ENCODE assay signal across 11 cellular contexts in genomic region chr1:109687109-109687508, GRCh38. TPM values are rescaled to one million over a fixed set of nuclear protein-coding genes. Genes with fewer than 3 reads are reported as not detected.
A peak's percentile ranks its signal among the peaks of the same experiment; 100 is the strongest.
DNase-seq lines count a peak whose midpoint lies in the region; ATAC-seq and TF ChIP-seq lines count a peak whose summit lies in the region.
"Not testable (repeated sequence)": the region's sequence is repeated elsewhere in the genome, so short reads cannot be mapped to it uniquely, and the experiment has no call there.
"Had no signal": no experiment of that assay in that cellular context is flagged by ENCODE, and none has a peak within 500 bp of the region (broad histone marks: within the 10 kb centered on the region; RNA-seq: fewer than 3 reads in every experiment).

No MANE protein-coding gene starts in this region.

- H3K4me2 ChIP-seq in hepatocyte, result peak overlapping the region; percentile 74

- H3K79me2 ChIP-seq in hepatocyte, result not testable (repeated sequence)

- H3K27ac Mint-ChIP-seq in CD8-positive, alpha-beta memory T cell, result peak overlapping the region in 5 of 8 donors; percentile 41 to 95 (median 85)
- H3K27ac Mint-ChIP-seq in activated T-cell treated with anti-CD3 and anti-CD28 coated beads, Interleukin-2, amount 50 U/mL, for 24 hours, result peak overlapping the region; percentile 95
- not testable (repeated sequence) for H3K27ac Mint-ChIP-seq in chondrocyte (ENCODE audit: unreplicated experiment); nephron progenitor cell
- peak overlapping the region; percentile 86 for H3K27ac Mint-ChIP-seq in stimulated activated naive B cell treated with anti-CD40 and anti-IgM and Interleukin-4, amounts not matched to agents 10 μg/mL and 1 μg/mL and 100 μg/mL, for 72 hours

- not testable (repeated sequence) for H3K9me2 ChIP-seq in hepatocyte (replicated peaks; ENCODE audit: insufficient read depth)

- not testable (repeated sequence) for H3K27ac ChIP-seq in CD8-positive, alpha-beta memory T cell (ENCODE audit: low read depth, low read length)
- peak overlapping the region; percentile 80 for H3K27ac ChIP-seq in hepatocyte

- not testable (repeated sequence) for H3K36me3 ChIP-seq in CD8-positive, alpha-beta memory T cell (ENCODE audit: insufficient read depth, low read length); hepatocyte (replicated peaks; ENCODE audit: insufficient read depth, low read depth)
- peaks cover 30% of the 10 kb centered on the region for H3K36me3 ChIP-seq in MG63

- POLR2A ChIA-PET in CD8-positive, alpha-beta memory T cell (lab: Charles Lee), result not testable (repeated sequence)

- not testable (repeated sequence) for DNase-seq in CD8-positive, alpha-beta memory T cell; MG63; activated T-cell treated with anti-CD3 and anti-CD28 coated beads, Interleukin-2, amount 50 U/mL, for 24 hours; chondrocyte (ENCODE audit: low spot score); hepatocyte (ENCODE audit: low spot score); nephron progenitor cell; stimulated activated naive B cell treated with anti-CD40 and anti-IgM and Interleukin-4, amounts not matched to agents 10 μg/mL and 1 μg/mL and 100 μg/mL, for 72 hours

- H3K27me3 Mint-ChIP-seq in CD8-positive, alpha-beta memory T cell; activated T-cell treated with anti-CD3 and anti-CD28 coated beads, Interleukin-2, amount 50 U/mL, for 24 hours; chondrocyte (ENCODE audit: low read depth); nephron progenitor cell (ENCODE audit: low read depth, poor library complexity); stimulated activated naive B cell treated with anti-CD40 and anti-IgM and Interleukin-4, amounts not matched to agents 10 μg/mL and 1 μg/mL and 100 μg/mL, for 72 hours: not testable (repeated sequence)

- WGBS in hepatocyte (ENCODE audit: low lambda C conversion rate, missing lambda C conversion rate), result 70% methylated on average over 5 of the region's 11 CpGs

- H3K9me3 ChIP-seq in CD8-positive, alpha-beta memory T cell (ENCODE audit: low read length); MG63; hepatocyte (ENCODE audit: low read depth): not testable (repeated sequence)

- not testable (repeated sequence) for H4K20me1 ChIP-seq in hepatocyte (ENCODE audit: insufficient read depth, poor library complexity, severe bottlenecking)

- H3K9me3 Mint-ChIP-seq in CD8-positive, alpha-beta memory T cell; activated T-cell treated with anti-CD3 and anti-CD28 coated beads, Interleukin-2, amount 50 U/mL, for 24 hours; chondrocyte (ENCODE audit: low read depth); nephron progenitor cell; stimulated activated naive B cell treated with anti-CD40 and anti-IgM and Interleukin-4, amounts not matched to agents 10 μg/mL and 1 μg/mL and 100 μg/mL, for 72 hours: not testable (repeated sequence)

- not testable (repeated sequence) for H2AFZ ChIP-seq in hepatocyte

- peaks cover 0 to 12% (median 0%) of the 10 kb centered on the region in 3 donors for H3K4me1 Mint-ChIP-seq in CD8-positive, alpha-beta memory T cell
- peaks cover 27% of the 10 kb centered on the region for H3K4me1 Mint-ChIP-seq in activated T-cell treated with anti-CD3 and anti-CD28 coated beads, Interleukin-2, amount 50 U/mL, for 24 hours (ENCODE audit: low read depth)
- not testable (repeated sequence) for H3K4me1 Mint-ChIP-seq in chondrocyte (ENCODE audit: low read depth); nephron progenitor cell
- peaks cover 10 to 20% of the 10 kb centered on the region in 2 donors for H3K4me1 Mint-ChIP-seq in stimulated activated naive B cell treated with anti-CD40 and anti-IgM and Interleukin-4, amounts not matched to agents 10 μg/mL and 1 μg/mL and 100 μg/mL, for 72 hours

- H3K27me3 ChIP-seq in CD8-positive, alpha-beta memory T cell (ENCODE audit: insufficient read depth, low read length, poor library complexity, severe bottlenecking); MG63; hepatocyte: not testable (repeated sequence)

- not testable (repeated sequence) for H3K4me1 ChIP-seq in CD8-positive, alpha-beta memory T cell (ENCODE audit: insufficient read depth, low read length); hepatocyte (ENCODE audit: insufficient read depth)

- H3K36me3 Mint-ChIP-seq in CD8-positive, alpha-beta memory T cell; chondrocyte (ENCODE audit: low read depth); nephron progenitor cell (ENCODE audit: low read depth); stimulated activated naive B cell treated with anti-CD40 and anti-IgM and Interleukin-4, amounts not matched to agents 10 μg/mL and 1 μg/mL and 100 μg/mL, for 72 hours: not testable (repeated sequence)
- H3K36me3 Mint-ChIP-seq in activated T-cell treated with anti-CD3 and anti-CD28 coated beads, Interleukin-2, amount 50 U/mL, for 24 hours (ENCODE audit: low read depth), result peaks cover 36% of the 10 kb centered on the region

- CTCF ChIA-PET in CD8-positive, alpha-beta memory T cell (lab: Charles Lee), result not testable (repeated sequence)

- H3K4me3 Mint-ChIP-seq in CD8-positive, alpha-beta memory T cell, result peak overlapping the region in 4 of 7 donors; percentile 85 to 94 (median 89)
- H3K4me3 Mint-ChIP-seq in activated T-cell treated with anti-CD3 and anti-CD28 coated beads, Interleukin-2, amount 50 U/mL, for 24 hours, result peak overlapping the region; percentile 91
- H3K4me3 Mint-ChIP-seq in chondrocyte (ENCODE audit: unreplicated experiment) (peak overlapping the region; percentile 71), nephron progenitor cell (peak overlapping the region; percentile 81)
- H3K4me3 Mint-ChIP-seq in stimulated activated naive B cell treated with anti-CD40 and anti-IgM and Interleukin-4, amounts not matched to agents 10 μg/mL and 1 μg/mL and 100 μg/mL, for 72 hours, result peak overlapping the region; percentile 80 to 87

- TF ChIP-seq CTCF in chondrocyte (IDR thresholded peaks at IDR 0.05); hepatocyte (IDR thresholded peaks at IDR 0.05; ENCODE audit: poor library complexity); nephron progenitor cell (IDR thresholded peaks at IDR 0.05): not testable (repeated sequence)

- H3K4me3 ChIP-seq in CD8-positive, alpha-beta memory T cell (ENCODE audit: low read length), result peak overlapping the region; percentile 37
- peak overlapping the region; percentile 67 for H3K4me3 ChIP-seq in MG63
- H3K4me3 ChIP-seq in hepatocyte, result not testable (repeated sequence)

- ATAC-seq in HG02798 (IDR thresholded peaks at IDR 0.05; ENCODE audit: poor library complexity, unreplicated experiment), result peak; percentile 6
- ATAC-seq in stimulated activated naive B cell treated with anti-CD40 and anti-IgM and Interleukin-4, amounts not matched to agents 10 μg/mL and 1 μg/mL and 100 μg/mL, for 72 hours (replicated peaks), result peak in 1 of 2 donors; percentile 14

RNA-seq across cellular contexts. Expression of gene GSTM1, which starts 0.5 kb away (rescaled TPM):
- not detected for total RNA-seq in CD8-positive, alpha-beta memory T cell
- polyA plus RNA-seq in CD8-positive, alpha-beta memory T cell, result not detected
- 67.7 and 86.1 TPM in 2 replicates for total RNA-seq in MG63 (2014; rRNA removed; shearing (Covaris generic); ENCODE audit: low replicate concordance)
- total RNA-seq in chondrocyte (8.9 to 17.8 TPM (median 17.8 TPM) in 3 replicates), hepatocyte (19.9 and 21.1 TPM in 2 replicates)
- polyA plus RNA-seq in hepatocyte, result 44.3 and 47.4 TPM in 2 replicates
- total RNA-seq: GM23248, IMR-90 had no signal
- polyA plus RNA-seq: GM23248, IMR-90 had no signal

RNA-seq across cellular contexts. Expression of gene GSTM2, which starts 19.3 kb away (rescaled TPM):
- total RNA-seq in CD8-positive, alpha-beta memory T cell, result 1 to 10 TPM; 2.7 to 3.1 TPM
- 2.6 TPM for polyA plus RNA-seq in CD8-positive, alpha-beta memory T cell
- total RNA-seq in MG63 (2014; rRNA removed; shearing (Covaris generic); ENCODE audit: low replicate concordance), result 20.0 and 22.2 TPM in 2 replicates
- 24.6 to 41.3 TPM (median 25.8 TPM) in 3 replicates for total RNA-seq in chondrocyte
- 46.5 and 48.7 TPM in 2 replicates for total RNA-seq in hepatocyte
- polyA plus RNA-seq in hepatocyte, result 91.4 and 106 TPM in 2 replicates

RNA-seq across cellular contexts. Expression of gene GSTM5, which starts 24.9 kb away (rescaled TPM):
- total RNA-seq in CD8-positive, alpha-beta memory T cell, result not detected
- not detected for polyA plus RNA-seq in CD8-positive, alpha-beta memory T cell
- total RNA-seq in MG63 (2014; rRNA removed; shearing (Covaris generic); ENCODE audit: low replicate concordance), result not detected in 2 replicates
- not detected in 3 replicates for total RNA-seq in chondrocyte
- 0.12 and 3.0 TPM in 2 replicates for total RNA-seq in hepatocyte
- 1.2 and 1.6 TPM in 2 replicates for polyA plus RNA-seq in hepatocyte
- total RNA-seq: kidney epithelial cell had no signal

RNA-seq across cellular contexts. Expression of gene GSTM4, which starts 31.2 kb away (rescaled TPM):
- 1 to 10 TPM; 1.6 to 2.7 TPM for total RNA-seq in CD8-positive, alpha-beta memory T cell
- 4.4 TPM for polyA plus RNA-seq in CD8-positive, alpha-beta memory T cell
- total RNA-seq in MG63 (2014; rRNA removed; shearing (Covaris generic); ENCODE audit: low replicate concordance), result 27.9 and 33.5 TPM in 2 replicates
- total RNA-seq in chondrocyte, result 14.5 to 20.8 TPM (median 14.8 TPM) in 3 replicates
- 64.5 and 99.9 TPM in 2 replicates for total RNA-seq in hepatocyte
- polyA plus RNA-seq in hepatocyte, result 97.4 and 116 TPM in 2 replicates

RNA-seq across cellular contexts. Expression of gene GSTM3, which starts 53.7 kb away (rescaled TPM):
- total RNA-seq in CD8-positive, alpha-beta memory T cell, result 1 to 10 TPM; 7.2 to 7.5 TPM
- polyA plus RNA-seq in CD8-positive, alpha-beta memory T cell, result 23.1 TPM
- total RNA-seq in MG63 (2014; rRNA removed; shearing (Covaris generic); ENCODE audit: low replicate concordance), result 47.2 and 80.3 TPM in 2 replicates
- 51.2 to 63.8 TPM (median 61.5 TPM) in 3 replicates for total RNA-seq in chondrocyte
- 297 and 337 TPM in 2 replicates for total RNA-seq in hepatocyte
- polyA plus RNA-seq in hepatocyte, result 905 and 962 TPM in 2 replicates
